Comparison of ENCODE assay signal across 17 cellular contexts in the genomic region with DNA sequence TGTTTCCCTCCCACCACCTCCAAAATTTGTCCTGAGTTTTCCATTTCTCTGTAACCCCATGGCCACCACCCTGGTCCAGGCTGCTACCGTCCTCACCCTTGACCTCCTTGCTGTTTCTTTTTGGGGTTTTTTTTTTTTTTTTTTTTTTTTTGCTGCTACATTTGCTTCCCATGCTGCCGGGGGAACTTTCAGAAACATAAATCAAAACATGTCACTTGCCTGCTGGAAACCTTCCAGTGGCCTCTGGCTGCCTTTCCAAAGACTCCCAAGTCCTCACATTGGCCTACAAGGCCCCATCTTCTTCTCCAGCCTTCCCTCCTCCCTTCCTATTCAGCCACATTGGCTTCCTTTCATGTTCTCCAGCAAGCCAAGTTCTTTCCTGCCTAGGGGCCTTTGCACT. TPM values are rescaled to one million over a fixed set of nuclear protein-coding genes. Genes with fewer than 3 reads are reported as not detected.
DNase-seq lines count a peak whose midpoint lies in the region; TF ChIP-seq lines count a peak whose summit lies in the region.
"Had no signal": no experiment of that assay in that cellular context is flagged by ENCODE, and none has a peak within 500 bp of the region (broad histone marks: within the 10 kb centered on the region; RNA-seq: fewer than 3 reads in every experiment).

No MANE protein-coding gene starts in this region.

- no peak overlapping the region for H3K4me3 Mint-ChIP-seq in chondrocyte (ENCODE audit: unreplicated experiment)
- H3K4me3 Mint-ChIP-seq: CD14-positive monocyte; CD4-positive, alpha-beta memory T cell; H9; IgD-negative memory B cell had no signal

- H3K9me3 Mint-ChIP-seq in chondrocyte (ENCODE audit: low read depth), result peaks cover 7% of the 10 kb centered on the region
- H3K9me3 Mint-ChIP-seq: H9 had no signal

- POLR2A ChIA-PET in HEK293T (lab: Yijun Ruan, JAX), result no interaction called here

- H3K79me2 ChIP-seq in SU-DHL-6 (ENCODE audit: insufficient read depth, low read length), result no peaks in the 10 kb centered on the region

- no peaks in the 10 kb centered on the region for H3K9me2 ChIP-seq in SU-DHL-6 (replicated peaks; ENCODE audit: insufficient read depth, low read length)

- DNase-seq in HEK293T (ENCODE audit: extremely low spot score) (no peak), posterior vena cava (ENCODE audit: low spot score) (peak; percentile 25), NCI-H446 (lab: John Stamatoyannopoulos, UW) (no peak), chondrocyte (ENCODE audit: low spot score) (no peak), amygdala (lab: John Stamatoyannopoulos, UW) (no peak)
- DNase-seq: ACHN; BE2C; CD4-positive, alpha-beta memory T cell; DMS153; DMS79; GF-D8; H9; KG1 had no signal

- H3K36me3 Mint-ChIP-seq in chondrocyte (ENCODE audit: low read depth), result peaks cover 8% of the 10 kb centered on the region
- H3K36me3 Mint-ChIP-seq: CD14-positive monocyte; CD4-positive, alpha-beta memory T cell; IgD-negative memory B cell had no signal

- intact Hi-C loops in posterior vena cava (cut with DNase I), result loop anchor here (10.0 kb wide), 2 partner anchors 267 to 277 kb away; no protein-coding TSS in a partner anchor

- 0 out of 2 replicates have a peak overlapping the region, but pooled peaks have one; percentile 11 for H3K27ac ChIP-seq in SU-DHL-6 (ENCODE audit: low read depth, low read length)

- no peak for TF ChIP-seq CTCF in SU-DHL-6 (IDR thresholded peaks at IDR 0.05; ENCODE audit: insufficient read depth, low read length, poor library complexity, severe bottlenecking)
- TF ChIP-seq CTCF in chondrocyte (IDR thresholded peaks at IDR 0.05), result no peak

- peaks cover 6% of the 10 kb centered on the region; the same call in 1 of the 2 replicates for H3K9me3 ChIP-seq in SU-DHL-6 (ENCODE audit: insufficient read depth, low read length)
- H3K9me3 ChIP-seq: BE2C had no signal

- no peak overlapping the region for H3K9ac ChIP-seq in SU-DHL-6 (ENCODE audit: low read length)

- CTCF ChIA-PET in HEK293T (lab: Yijun Ruan, JAX), result no interaction called here

- H3K27me3 Mint-ChIP-seq in chondrocyte (ENCODE audit: low read depth), result no peaks in the 10 kb centered on the region

- no peak overlapping the region for H3K4me3 ChIP-seq in SU-DHL-6 (ENCODE audit: insufficient read depth, low read length, poor library complexity, severe bottlenecking)

- H3K27ac Mint-ChIP-seq in chondrocyte (ENCODE audit: unreplicated experiment), result no peak overlapping the region
- H3K27ac Mint-ChIP-seq: CD14-positive monocyte; CD4-positive, alpha-beta memory T cell; H9; IgD-negative memory B cell had no signal

- H4K20me1 ChIP-seq in SU-DHL-6 (ENCODE audit: low read depth, low read length), result no peaks in the 10 kb centered on the region

- no peaks in the 10 kb centered on the region for H3K27me3 ChIP-seq in SU-DHL-6 (ENCODE audit: low read length)
- H3K27me3 ChIP-seq: BE2C had no signal

- H3K4me2 ChIP-seq in SU-DHL-6 (ENCODE audit: low read depth, low read length, poor library complexity, severe bottlenecking), result no peak overlapping the region

- peaks cover 33% of the 10 kb centered on the region for H3F3A ChIP-seq in SU-DHL-6 (ENCODE audit: insufficient read depth)

- H3K4me1 Mint-ChIP-seq in chondrocyte (ENCODE audit: low read depth), result no peaks in the 10 kb centered on the region
- H3K4me1 Mint-ChIP-seq: H9 had no signal

- no peaks in the 10 kb centered on the region for H3K36me3 ChIP-seq in SU-DHL-6 (ENCODE audit: low read length)
- H3K36me3 ChIP-seq: BE2C had no signal

- H2AFZ ChIP-seq in SU-DHL-6 (ENCODE audit: low read depth, low read length, severe bottlenecking), result no peak overlapping the region

TF ChIP-seq in HEK293T, 16 proteins besides CTCF, POLR2A, EP300 and RAD21:
- TF ChIP-seq, protein P1, sequence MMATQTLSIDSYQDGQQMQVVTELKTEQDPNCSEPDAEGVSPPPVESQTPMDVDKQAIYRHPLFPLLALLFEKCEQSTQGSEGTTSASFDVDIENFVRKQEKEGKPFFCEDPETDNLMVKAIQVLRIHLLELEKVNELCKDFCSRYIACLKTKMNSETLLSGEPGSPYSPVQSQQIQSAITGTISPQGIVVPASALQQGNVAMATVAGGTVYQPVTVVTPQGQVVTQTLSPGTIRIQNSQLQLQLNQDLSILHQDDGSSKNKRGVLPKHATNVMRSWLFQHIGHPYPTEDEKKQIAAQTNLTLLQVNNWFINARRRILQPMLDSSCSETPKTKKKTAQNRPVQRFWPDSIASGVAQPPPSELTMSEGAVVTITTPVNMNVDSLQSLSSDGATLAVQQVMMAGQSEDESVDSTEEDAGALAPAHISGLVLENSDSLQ (IDR thresholded peaks at IDR 0.05), result 0 out of 2 replicates have a peak, but pooled peaks have one; percentile 16
- TF ChIP-seq LEF1 (IDR thresholded peaks at IDR 0.05; ENCODE audit: borderline replicate concordance), result no peak
- TF ChIP-seq L3MBTL2 (conservative IDR thresholded peaks at IDR 0.05), result no peak

RNA-seq across cellular contexts. Expression of a gene that starts 50.4 kb away (rescaled TPM):
- total RNA-seq in posterior vena cava (100 to 1,000 TPM; 359 to 447 TPM), chondrocyte (88.7 to 165 TPM (median 91.5 TPM) in 3 replicates)
- total RNA-seq: CD4-positive, alpha-beta memory T cell; HepG2 had no signal
